18 cellular contexts compared by ENCODE assay signal in genomic region chr9:2479056-2479565, GRCh38.
"Had no signal": no experiment of that assay in that cellular context is flagged by ENCODE, and none has a peak within 500 bp of the region (broad histone marks: within the 10 kb centered on the region; RNA-seq: fewer than 3 reads in every experiment).

No MANE protein-coding gene starts in this region.

- H3K27ac Mint-ChIP-seq: activated CD4-positive, alpha-beta T cell treated with anti-CD3 and anti-CD28 coated beads, Interleukin-2, amount 10 ng/mL, durations not matched to agents 24 days and 14 days; activated naive CD8-positive, alpha-beta T cell treated with anti-CD3 and anti-CD28 coated beads for 36 hours; activated T-helper 1 cell treated with anti-CD3 and anti-CD28 coated beads, Interleukin-12 subunit alpha, Interleukin-12 subunit beta, Interleukin-2, Interleukin-4 antibody, amounts not matched to agents 30 ng/mL and 10 ng/mL and 1 ng/mL, durations not matched to agents 14 hours and 24 hours and 36 hours had no signal

- H3K4me1 ChIP-seq: lower lobe of right lung, tibial nerve, vagina had no signal

- H3K4me3 ChIP-seq: lower lobe of right lung, skin epidermis, tibial nerve, vagina had no signal

- H3K36me3 Mint-ChIP-seq: activated naive CD8-positive, alpha-beta T cell treated with anti-CD3 and anti-CD28 coated beads for 36 hours had no signal

- H3K9me3 ChIP-seq: lower lobe of right lung, tibial nerve, vagina had no signal

- DNase-seq: activated CD4-positive, alpha-beta T cell treated with anti-CD3 and anti-CD28 coated beads, Interleukin-2, amount 10 ng/mL, durations not matched to agents 24 days and 14 days; activated CD4-positive, CD25-positive, alpha-beta regulatory T cell; activated CD8-positive, alpha-beta memory T cell treated with anti-CD3 and anti-CD28 coated beads for 24 hours; activated naive CD8-positive, alpha-beta T cell treated with anti-CD3 and anti-CD28 coated beads for 36 hours; brain microvascular endothelial cell; cerebellar nuclear complex; effector CD8-positive, alpha-beta T cell; foreskin melanocyte; left colon; lower lobe of right lung; nucleus accumbens; stimulated activated CD4-positive, alpha-beta T cell treated with anti-CD3 and anti-CD28 coated beads, Interleukin-4, amount 100 ng/mL, for 24 hours; stimulated activated naive CD4-positive, alpha-beta T cell had no signal

- H3K9me3 Mint-ChIP-seq: activated CD4-positive, alpha-beta T cell treated with anti-CD3 and anti-CD28 coated beads, Interleukin-2, amount 10 ng/mL, durations not matched to agents 24 days and 14 days; activated naive CD8-positive, alpha-beta T cell treated with anti-CD3 and anti-CD28 coated beads for 36 hours; activated T-helper 1 cell treated with anti-CD3 and anti-CD28 coated beads, Interleukin-12 subunit alpha, Interleukin-12 subunit beta, Interleukin-2, Interleukin-4 antibody, amounts not matched to agents 30 ng/mL and 10 ng/mL and 1 ng/mL, durations not matched to agents 14 hours and 24 hours and 36 hours; nephron had no signal

- ATAC-seq: left colon, lower lobe of right lung had no signal

- H3K4me3 Mint-ChIP-seq: activated CD4-positive, alpha-beta T cell treated with anti-CD3 and anti-CD28 coated beads, Interleukin-2, amount 10 ng/mL, durations not matched to agents 24 days and 14 days; activated naive CD8-positive, alpha-beta T cell treated with anti-CD3 and anti-CD28 coated beads for 36 hours; activated T-helper 1 cell treated with anti-CD3 and anti-CD28 coated beads, Interleukin-12 subunit alpha, Interleukin-12 subunit beta, Interleukin-2, Interleukin-4 antibody, amounts not matched to agents 30 ng/mL and 10 ng/mL and 1 ng/mL, durations not matched to agents 14 hours and 24 hours and 36 hours; nephron had no signal

- H3K36me3 ChIP-seq: brain microvascular endothelial cell, lower lobe of right lung, tibial nerve, vagina had no signal

- H3K4me1 Mint-ChIP-seq: activated CD4-positive, alpha-beta T cell treated with anti-CD3 and anti-CD28 coated beads, Interleukin-2, amount 10 ng/mL, durations not matched to agents 24 days and 14 days; activated naive CD8-positive, alpha-beta T cell treated with anti-CD3 and anti-CD28 coated beads for 36 hours had no signal

- H3K27ac ChIP-seq: brain microvascular endothelial cell, lower lobe of right lung, skin epidermis, tibial nerve, vagina had no signal

- H3K27me3 ChIP-seq: brain microvascular endothelial cell, tibial nerve, vagina had no signal
